20 cellular contexts compared by ENCODE assay signal in the genomic region with DNA sequence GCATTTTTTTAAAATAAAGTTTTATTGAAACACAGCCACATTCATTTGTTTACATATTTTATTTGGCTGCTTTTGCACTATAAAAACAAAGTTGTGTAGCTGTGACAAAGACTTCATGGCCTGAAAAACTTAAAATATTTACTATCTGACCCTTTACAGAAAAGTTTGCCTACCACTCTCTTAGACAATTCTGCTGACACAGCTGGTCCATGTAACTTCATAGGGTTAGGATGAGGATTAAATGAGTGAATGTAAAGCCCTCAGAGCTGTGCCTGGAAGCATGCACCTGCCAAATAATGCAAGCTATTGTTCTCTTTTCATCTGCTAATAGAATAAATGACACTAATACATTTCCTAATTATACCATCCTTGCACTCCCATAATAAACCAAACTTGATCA.
DNase-seq lines count a peak whose midpoint lies in the region; ATAC-seq, FAIRE-seq and TF ChIP-seq lines count a peak whose summit lies in the region.
"Had no signal": no experiment of that assay in that cellular context is flagged by ENCODE, and none has a peak within 500 bp of the region (broad histone marks: within the 10 kb centered on the region; RNA-seq: fewer than 3 reads in every experiment).

No MANE protein-coding gene starts in this region.

- TF ChIP-seq POLR2A in A549 (IDR thresholded peaks at IDR 0.05; ENCODE audit: low read length) = no peak
- TF ChIP-seq POLR2A in IMR-90 (IDR thresholded peaks at IDR 0.05; ENCODE audit: low read depth, low read length) = no peak
- TF ChIP-seq POLR2A in K562 (conservative IDR thresholded peaks at IDR 0.05) = no peak

- H2AFZ ChIP-seq in IMR-90 (replicated peaks; ENCODE audit: low read length, poor library complexity) (no peak overlapping the region), K562 (ENCODE audit: low read depth, low read length) (no peak overlapping the region), mammary epithelial cell (ENCODE audit: low read depth, low read length) (no peak overlapping the region)

- TF ChIP-seq RAD21 in A549 (conservative IDR thresholded peaks at IDR 0.05 in 1 of 2, IDR thresholded peaks at IDR 0.05 in 1 of 2) = no peak
- TF ChIP-seq RAD21 in IMR-90 (IDR thresholded peaks at IDR 0.05; ENCODE audit: low read length) = no peak
- no peak for TF ChIP-seq RAD21 in K562 (CRISPR knock-in tag; conservative IDR thresholded peaks at IDR 0.05 in 1 of 2, IDR thresholded peaks at IDR 0.05 in 1 of 2)

- H2BK20ac ChIP-seq in IMR-90 (ENCODE audit: low read depth, low read length) = no peak overlapping the region

- H3K9ac ChIP-seq in IMR-90 (ENCODE audit: low read depth, low read length) = no peak overlapping the region
- H3K9ac ChIP-seq in K562 (ENCODE audit: insufficient read depth in 1 of 2, low read depth in 2 of 2, low read length in 2 of 2) = no peak overlapping the region
- no peak overlapping the region for H3K9ac ChIP-seq in mammary epithelial cell (ENCODE audit: insufficient read depth, low read length)
- H3K9ac ChIP-seq: BLaER1 treated with 17β-estradiol and CSF1 and Interleukin-3, amounts not matched to agents 10 nM and 100 nM had no signal

- no peak overlapping the region for H4K5ac ChIP-seq in IMR-90 (ENCODE audit: low read depth, low read length)

- no peak overlapping the region for H3K27ac ChIP-seq in A549
- no peak overlapping the region for H3K27ac ChIP-seq in IMR-90 (ENCODE audit: insufficient read depth, low read length)
- no peak overlapping the region for H3K27ac ChIP-seq in K562 (ENCODE audit: extremely low read depth, low read depth, low read length)
- H3K27ac ChIP-seq in mammary epithelial cell (ENCODE audit: insufficient read depth, low read depth, low read length) = no peak overlapping the region
- H3K27ac ChIP-seq in WERI-Rb-1 = no peak overlapping the region
- H3K27ac ChIP-seq: BLaER1 treated with 17β-estradiol and CSF1 and Interleukin-3, amounts not matched to agents 10 nM and 100 nM; C4-2B had no signal

- FAIRE-seq in A549 (lab: Jason Lieb, UNC) (no peak), K562 (lab: Jason Lieb, UNC) (no peak)
- FAIRE-seq: A204.1, D721Med, G401.6, GM12892, GM18507 had no signal

- intact Hi-C loops in IMR-90 (cut with micrococcal nuclease) = no loop called here
- intact Hi-C loops in K562 (cut with micrococcal nuclease) = no loop called here
- intact Hi-C loops in mammary epithelial cell (cut with micrococcal nuclease) = no loop called here

- no peak overlapping the region for H3K18ac ChIP-seq in IMR-90 (ENCODE audit: low read depth, low read length)

- no peaks in the 10 kb centered on the region for H4K20me1 ChIP-seq in IMR-90 (ENCODE audit: insufficient read depth, low read length)
- H4K20me1 ChIP-seq in K562 (replicated peaks; ENCODE audit: control insufficient read depth, insufficient read depth, low read length) = no peaks in the 10 kb centered on the region
- no peaks in the 10 kb centered on the region for H4K20me1 ChIP-seq in mammary epithelial cell (ENCODE audit: insufficient read depth, low read length)
- H4K20me1 ChIP-seq: BLaER1 treated with 17β-estradiol and CSF1 and Interleukin-3, amounts not matched to agents 10 nM and 100 nM had no signal

- CTCF ChIA-PET in A549 (lab: Yijun Ruan, JAX) (interaction anchor here (1.8 to 9.4 kb wide), 6 partner anchors 36 to 394 kb away, joined by 5 to 52 read pairs (median 6); no protein-coding TSS in a partner anchor), IMR-90 (lab: Yijun Ruan, JAX) (interaction anchor here (1.6 kb wide), 1 partner anchor 36 kb away, joined by 3 read pairs; no protein-coding TSS in a partner anchor), K562 (lab: Yijun Ruan, JAX; ENCODE audit: low intra/inter-chr PET ratio) (no interaction called here), mammary epithelial cell (lab: Charles Lee; ENCODE audit: low non-redundant PET) (no interaction called here)

- dilution Hi-C loops in IMR-90 (cut with HindIII; ENCODE audit: low sequenced_read_pairs, unreplicated experiment) (no loop called here), mammary epithelial cell (cut with HindIII; ENCODE audit: low sequenced_read_pairs) (loop anchor here (5.0 to 25.0 kb wide), 2 partner anchors 92 to 297 kb away; no protein-coding TSS in a partner anchor)

- no peak overlapping the region for H4K8ac ChIP-seq in IMR-90 (ENCODE audit: low read depth in 2 of 2, low read length in 2 of 2)

- H2AK5ac ChIP-seq in IMR-90 (ENCODE audit: low read depth, low read length) = no peak overlapping the region

- H3K79me1 ChIP-seq in IMR-90 (ENCODE audit: low read depth in 1 of 2, low read length in 2 of 2) = no peaks in the 10 kb centered on the region

- H3K4me3 ChIP-seq in A549 = no peak overlapping the region
- H3K4me3 ChIP-seq in IMR-90 (ENCODE audit: insufficient read depth, low read depth, low read length) = no peak overlapping the region
- no peak overlapping the region for H3K4me3 ChIP-seq in K562
- no peak overlapping the region for H3K4me3 ChIP-seq in mammary epithelial cell (replicated peaks in 1 of 3; ENCODE audit: insufficient read depth in 1 of 3, low read depth in 2 of 3, low read length in 3 of 3)
- H3K4me3 ChIP-seq in WERI-Rb-1 (ENCODE audit: low read depth, low read length) = no peak overlapping the region
- H3K4me3 ChIP-seq: BLaER1 treated with 17β-estradiol and CSF1 and Interleukin-3, amounts not matched to agents 10 nM and 100 nM had no signal

- H3K14ac ChIP-seq in IMR-90 (replicated peaks; ENCODE audit: low read depth, low read length) = no peak overlapping the region

- BruUV-seq in IMR-90 (replicated peaks; lab: Mats Ljungman, UMichigan) (no TSS peak), K562 (replicated peaks; lab: Mats Ljungman, UMichigan) (no TSS peak), mammary epithelial cell (replicated peaks; lab: Mats Ljungman, UMichigan) (no TSS peak)

- in situ Hi-C loops in IMR-90 (cut with MboI; ENCODE audit: low sequenced_read_pairs) (no loop called here), K562 (cut with MboI) (no loop called here), mammary epithelial cell (cut with MboI; ENCODE audit: low sequenced_read_pairs in 2 of 2) (loop anchor here in 1 of 2 donors (10.0 kb wide), 1 partner anchor 290 kb away; no protein-coding TSS in a partner anchor)

- no peak overlapping the region for H2AK9ac ChIP-seq in IMR-90 (replicated peaks; ENCODE audit: low read depth, low read length, poor library complexity)

- H3K56ac ChIP-seq in IMR-90 (ENCODE audit: extremely low read depth, insufficient read depth, low read length) = no peak overlapping the region

- no peaks in the 10 kb centered on the region for H3K36me3 ChIP-seq in IMR-90 (ENCODE audit: control insufficient read depth, insufficient read depth, low read length)
- H3K36me3 ChIP-seq in K562 (ENCODE audit: control insufficient read depth, insufficient read depth, low read length) = no peaks in the 10 kb centered on the region
- H3K36me3 ChIP-seq in mammary epithelial cell (ENCODE audit: insufficient read depth, low read length) = no peaks in the 10 kb centered on the region
- H3K36me3 ChIP-seq in WERI-Rb-1 = no peaks in the 10 kb centered on the region
- H3K36me3 ChIP-seq: BLaER1 treated with 17β-estradiol and CSF1 and Interleukin-3, amounts not matched to agents 10 nM and 100 nM had no signal

- H3K23ac ChIP-seq in IMR-90 (ENCODE audit: low read depth, low read length) = no peak overlapping the region

- POLR2A ChIA-PET in A549 (lab: Yijun Ruan, JAX) = no interaction called here
- POLR2A ChIA-PET in IMR-90 (lab: Charles Lee; ENCODE audit: unreplicated experiment) = no interaction called here
- POLR2A ChIA-PET in K562 (lab: Yijun Ruan, JAX) = interaction anchor here (0.8 to 1.1 kb wide), 2 partner anchors 10 to 172 kb away, joined by 3 read pairs; no protein-coding TSS in a partner anchor

- no peak overlapping the region for H3K4ac ChIP-seq in IMR-90 (ENCODE audit: low read depth, low read length)

- TF ChIP-seq CTCF in A549 (IDR thresholded peaks at IDR 0.05) (no peak), IMR-90 (conservative IDR thresholded peaks at IDR 0.05; ENCODE audit: low read depth, low read length) (no peak), K562 (IDR thresholded peaks at IDR 0.05 in 2 of 3, conservative IDR thresholded peaks at IDR 0.05 in 1 of 3; ENCODE audit: insufficient read depth in 2 of 3, low read depth in 1 of 3, low read length in 3 of 3) (no peak), mammary epithelial cell (conservative IDR thresholded peaks at IDR 0.05 in 1 of 2, IDR thresholded peaks at IDR 0.05 in 1 of 2; ENCODE audit: extremely low read depth in 1 of 2, insufficient read depth in 1 of 2, low read depth in 1 of 2, low read length in 2 of 2) (no peak), WERI-Rb-1 (IDR thresholded peaks at IDR 0.05; ENCODE audit: low read depth, low read length) (no peak)

- H2BK120ac ChIP-seq in IMR-90 (ENCODE audit: low read depth, low read length) = no peak overlapping the region

- TF ChIP-seq EP300 in A549 (IDR thresholded peaks at IDR 0.05) (no peak), K562 (IDR thresholded peaks at IDR 0.05; ENCODE audit: low read length) (no peak)

- no peaks in the 10 kb centered on the region for H3K27me3 ChIP-seq in IMR-90 (ENCODE audit: control insufficient read depth, insufficient read depth, low read length)
- 0 out of 5 replicates have a peak, but pooled peaks cover 0 to 3% of the 10 kb centered on the region in 2 experiments for H3K27me3 ChIP-seq in K562 (ENCODE audit: control insufficient read depth in 2 of 2, insufficient read depth in 2 of 2, low read length in 2 of 2)
- H3K27me3 ChIP-seq in mammary epithelial cell (ENCODE audit: insufficient read depth, low read length) = no peaks in the 10 kb centered on the region
- H3K27me3 ChIP-seq in WERI-Rb-1 (ENCODE audit: insufficient read depth, low read depth, severe bottlenecking) = no peaks in the 10 kb centered on the region
- H3K27me3 ChIP-seq: BLaER1 treated with 17β-estradiol and CSF1 and Interleukin-3, amounts not matched to agents 10 nM and 100 nM had no signal

- H3K79me2 ChIP-seq in K562 (ENCODE audit: control insufficient read depth, insufficient read depth, low read length) = no peaks in the 10 kb centered on the region
- no peaks in the 10 kb centered on the region for H3K79me2 ChIP-seq in mammary epithelial cell (ENCODE audit: insufficient read depth, low read length)

- no peak for DNase-seq in A549 (ENCODE audit: low read depth in 1 of 2, low spot score in 1 of 2)
- no peak for DNase-seq in IMR-90
- DNase-seq in K562 (ENCODE audit: extremely low read depth in 1 of 4, low spot score in 3 of 4) = no peak
- DNase-seq in mammary epithelial cell = no peak
- DNase-seq in WERI-Rb-1 = no peak
- DNase-seq: 8988T; AML-193; Caco-2; Calu3; CD4-positive, alpha-beta T cell; CD8-positive, alpha-beta T cell; DMS79 treated with DMSO at 0.1 percent for 48 hours; GF-D8 had no signal

- H3K9me3 ChIP-seq in A549 = no peaks in the 10 kb centered on the region
- no peaks in the 10 kb centered on the region for H3K9me3 ChIP-seq in IMR-90 (ENCODE audit: control insufficient read depth, insufficient read depth, low read length)
- H3K9me3 ChIP-seq in K562 (replicated peaks; ENCODE audit: control insufficient read depth, insufficient read depth, low read depth, low read length) = no peaks in the 10 kb centered on the region
- H3K9me3 ChIP-seq in mammary epithelial cell (replicated peaks; ENCODE audit: insufficient read depth, low read length) = no peaks in the 10 kb centered on the region
- H3K9me3 ChIP-seq in WERI-Rb-1 (ENCODE audit: severe bottlenecking) = peaks cover 5% of the 10 kb centered on the region

- ATAC-seq in A549 = no peak
- ATAC-seq in IMR-90 (ENCODE audit: low read depth) = no peak
- no peak for ATAC-seq in K562
- ATAC-seq: CD8-positive, alpha-beta T cell had no signal

- H3K4me2 ChIP-seq in A549 (no peak overlapping the region), IMR-90 (ENCODE audit: low read depth, low read length) (no peak overlapping the region), K562 (ENCODE audit: insufficient read depth, low read length) (no peak overlapping the region), mammary epithelial cell (ENCODE audit: insufficient read depth, low read depth, low read length) (no peak overlapping the region)
- H3K4me2 ChIP-seq: BLaER1 treated with 17β-estradiol and CSF1 and Interleukin-3, amounts not matched to agents 10 nM and 100 nM had no signal

- H3K4me1 ChIP-seq in A549 (no peaks in the 10 kb centered on the region), IMR-90 (ENCODE audit: control insufficient read depth, insufficient read depth, low read length) (no peaks in the 10 kb centered on the region), K562 (replicated peaks in 1 of 2; ENCODE audit: control insufficient read depth in 2 of 2, insufficient read depth in 2 of 2, low read length in 2 of 2) (peaks cover 5 to 14% of the 10 kb centered on the region in 2 experiments; a peak in 4 of 5 replicates), mammary epithelial cell (ENCODE audit: insufficient read depth, low read length) (no peaks in the 10 kb centered on the region)
- H3K4me1 ChIP-seq: Caco-2 had no signal

- no peak overlapping the region for H2BK5ac ChIP-seq in IMR-90 (ENCODE audit: low read depth, low read length, poor library complexity, severe bottlenecking)

- no peak overlapping the region for H4K91ac ChIP-seq in IMR-90 (ENCODE audit: insufficient read depth, low read depth, low read length)

- no peak overlapping the region for H2BK15ac ChIP-seq in IMR-90 (ENCODE audit: low read depth, low read length)

- no peaks in the 10 kb centered on the region for H3K9me1 ChIP-seq in IMR-90 (ENCODE audit: insufficient read depth, low read length)
- H3K9me1 ChIP-seq in K562 (ENCODE audit: control insufficient read depth, insufficient read depth, low read length) = no peaks in the 10 kb centered on the region

Comparison
In these comparisons a context has a peak if more than half of its experiments do, and no peak if none do; other contexts are left out.
1. CTCF ChIA-PET loops: an anchor here in A549 (1.8 to 9.4 kb wide) and IMR-90 (1.6 kb wide); none called in K562 and mammary epithelial cell.